In genomic region chr3:138863776-138864113, GRCh38 we compare ENCODE assay signal across 2 cellular contexts.
TF ChIP-seq lines count a peak whose summit lies in the region.

No MANE protein-coding gene starts in this region.

TF ChIP-seq in SK-N-SH, 30 proteins besides CTCF, POLR2A, EP300 and RAD21 (continued from another document):
- no peak for TF ChIP-seq TAF1 (IDR thresholded peaks at IDR 0.05; ENCODE audit: borderline replicate concordance, low read depth, low read length)
- TF ChIP-seq SMC3 (IDR thresholded peaks at IDR 0.05; ENCODE audit: low read depth, low read length), result no peak
- no peak for TF ChIP-seq RXRA (IDR thresholded peaks at IDR 0.05; ENCODE audit: borderline replicate concordance, low read depth)
- no peak for TF ChIP-seq RCOR1 (IDR thresholded peaks at IDR 0.05; ENCODE audit: low read length)
- no peak for TF ChIP-seq RFX5 (IDR thresholded peaks at IDR 0.05; ENCODE audit: low read length)
- no peak for TF ChIP-seq ELF1 (IDR thresholded peaks at IDR 0.05)
- no peak for TF ChIP-seq MEF2A (IDR thresholded peaks at IDR 0.05; ENCODE audit: borderline replicate concordance, low read depth)

TF ChIP-seq in SK-N-SH treated with all-trans-retinoic acid at 6 μM for 48 hours, 23 proteins besides CTCF, POLR2A, EP300 and RAD21 (continued from another document):
- TF ChIP-seq TSHZ2 (CRISPR knock-in tag; IDR thresholded peaks at IDR 0.05) (no peak), TOX (CRISPR knock-in tag; IDR thresholded peaks at IDR 0.05; ENCODE audit: borderline replicate concordance) (no peak), POU6F1 (CRISPR knock-in tag; IDR thresholded peaks at IDR 0.05; ENCODE audit: borderline replicate concordance, low read depth) (no peak), ZFP3 (CRISPR knock-in tag; IDR thresholded peaks at IDR 0.05) (no peak), TCF4 (CRISPR knock-in tag; IDR thresholded peaks at IDR 0.05; ENCODE audit: borderline replicate concordance) (no peak), CREB5 (CRISPR knock-in tag; IDR thresholded peaks at IDR 0.05; ENCODE audit: low read depth) (no peak)
TF ChIP-seq in SK-N-SH treated with all-trans-retinoic acid at 6 μM for 48 hours: peak in this region for 0.
